20 cellular contexts compared by ENCODE assay signal in the genomic region with DNA sequence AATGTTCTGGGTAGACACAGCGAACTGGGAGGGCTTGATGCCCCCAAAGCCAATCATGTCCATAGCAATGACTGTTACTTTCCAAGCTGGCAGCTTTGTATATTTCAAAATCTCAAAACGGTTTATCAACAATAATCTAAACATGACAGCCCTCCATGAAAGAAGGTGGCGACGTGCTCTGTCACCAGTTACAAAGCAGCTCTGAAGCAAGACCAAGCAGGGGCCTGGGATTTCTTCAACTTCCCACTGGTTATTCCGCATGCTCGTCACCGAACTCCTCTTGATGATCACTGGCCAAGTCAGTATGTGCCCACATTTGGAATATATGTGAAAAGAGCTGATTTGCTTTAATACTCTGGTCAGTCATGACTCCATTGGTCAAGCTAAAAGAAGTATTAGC.
DNase-seq lines count a peak whose midpoint lies in the region; ATAC-seq and TF ChIP-seq lines count a peak whose summit lies in the region.
"Had no signal": no experiment of that assay in that cellular context is flagged by ENCODE, and none has a peak within 500 bp of the region (broad histone marks: within the 10 kb centered on the region; RNA-seq: fewer than 3 reads in every experiment).

No MANE protein-coding gene starts in this region.

- H3K79me1 ChIP-seq in IMR-90 (ENCODE audit: low read depth in 1 of 2, low read length in 2 of 2): peaks cover 0 to 5% of the 10 kb centered on the region in 2 experiments; a peak in 1 of 4 replicates

- peak overlapping the region; percentile 34 for H2BK5ac ChIP-seq in IMR-90 (ENCODE audit: low read depth, low read length, poor library complexity, severe bottlenecking)

- ATAC-seq in IMR-90 (ENCODE audit: low read depth): no peak
- no peak for ATAC-seq in upper lobe of right lung
- no peak for ATAC-seq in stimulated activated naive CD8-positive, alpha-beta T cell treated with anti-CD3 and anti-CD28 coated beads, Interleukin-15, Interleukin-2, amounts not matched to agents 100 U/mL and 50 U/mL, for 24 hours
- no peak for ATAC-seq in GM18909 (IDR thresholded peaks at IDR 0.05; ENCODE audit: poor library complexity, unreplicated experiment)

- peaks cover 3% of the 10 kb centered on the region for H3K27me3 Mint-ChIP-seq in brain
- H3K27me3 Mint-ChIP-seq in nephron (ENCODE audit: low read depth): no peaks in the 10 kb centered on the region
- H3K27me3 Mint-ChIP-seq: CD4-positive, CD25-positive, alpha-beta regulatory T cell had no signal

- H3K14ac ChIP-seq in IMR-90 (replicated peaks; ENCODE audit: low read depth, low read length): no peak overlapping the region

- no peak overlapping the region; a peak in 1 of 4 replicates for H4K8ac ChIP-seq in IMR-90 (ENCODE audit: low read depth in 2 of 2, low read length in 2 of 2)

- H3K9me3 ChIP-seq in IMR-90 (ENCODE audit: control insufficient read depth, insufficient read depth, low read length) (no peaks in the 10 kb centered on the region), upper lobe of right lung (no peaks in the 10 kb centered on the region)
- H3K9me3 ChIP-seq: SK-N-SH had no signal

- no peak overlapping the region for H3K4me3 ChIP-seq in IMR-90 (ENCODE audit: insufficient read depth, low read depth, low read length)
- no peak overlapping the region for H3K4me3 ChIP-seq in upper lobe of right lung
- H3K4me3 ChIP-seq: GM23248 had no signal

- in situ Hi-C loops in IMR-90 (cut with MboI; ENCODE audit: low sequenced_read_pairs): no loop called here

- H2BK20ac ChIP-seq in IMR-90 (ENCODE audit: low read depth, low read length): no peak overlapping the region

- H3K27ac ChIP-seq in IMR-90 (ENCODE audit: insufficient read depth, low read length) (peak overlapping the region; percentile 82; the same call in 1 of the 2 replicates), upper lobe of right lung (peak overlapping the region; percentile 60)
- H3K27ac ChIP-seq: GM23248 had no signal

- H3K4me1 Mint-ChIP-seq in brain: peaks cover 23% of the 10 kb centered on the region
- peaks cover 48% of the 10 kb centered on the region for H3K4me1 Mint-ChIP-seq in nephron

- POLR2A ChIA-PET in IMR-90 (lab: Charles Lee; ENCODE audit: unreplicated experiment): no interaction called here

- BruUV-seq in IMR-90 (replicated peaks; lab: Mats Ljungman, UMichigan): no TSS peak

- no peak overlapping the region for H3K23ac ChIP-seq in IMR-90 (ENCODE audit: low read depth, low read length)

- DNase-seq in IMR-90 (no peak), upper lobe of right lung (no peak), GF-D8 (lab: John Stamatoyannopoulos, UW) (no peak)
- DNase-seq in stimulated activated naive CD8-positive, alpha-beta T cell treated with anti-CD3 and anti-CD28 coated beads, Interleukin-15, Interleukin-2, amounts not matched to agents 100 U/mL and 50 U/mL, for 24 hours: no peak
- DNase-seq: ACHN; CD4-positive, CD25-positive, alpha-beta regulatory T cell; COR-L47; GDM1; HCEC 1CT; NCI-H1417 treated with DMSO at 0.1 percent for 48 hours; NCI-H1930; NCI-H226; NCI-H524 treated with DMSO at 0.1 percent for 48 hours; RPMI8226; SHP77 treated with DMSO at 0.1 percent for 48 hours; SK-N-SH had no signal

- H3K56ac ChIP-seq in IMR-90 (ENCODE audit: extremely low read depth, insufficient read depth, low read length): no peak overlapping the region

- peaks cover 25% of the 10 kb centered on the region for H3K36me3 ChIP-seq in IMR-90 (ENCODE audit: control insufficient read depth, insufficient read depth, low read length)
- H3K36me3 ChIP-seq in upper lobe of right lung: peaks cover 45% of the 10 kb centered on the region

- H2AK5ac ChIP-seq in IMR-90 (ENCODE audit: low read depth, low read length): no peak overlapping the region

- intact Hi-C loops in IMR-90 (cut with micrococcal nuclease) (no loop called here), upper lobe of right lung (cut with DNase I) (no loop called here)

- peaks cover 23% of the 10 kb centered on the region for H3K9me1 ChIP-seq in IMR-90 (ENCODE audit: insufficient read depth, low read length)

- H3K18ac ChIP-seq in IMR-90 (ENCODE audit: low read depth, low read length): no peak overlapping the region

- H4K5ac ChIP-seq in IMR-90 (ENCODE audit: low read depth, low read length): no peak overlapping the region

- H3K27ac Mint-ChIP-seq in brain (peak overlapping the region in 3 of 5 experiments; percentile 30 to 87 (median 81)), nephron (peak overlapping the region; percentile 89 to 96 (median 91))
- H3K27ac Mint-ChIP-seq: CD4-positive, CD25-positive, alpha-beta regulatory T cell had no signal

- TF ChIP-seq POLR2A in IMR-90 (IDR thresholded peaks at IDR 0.05; ENCODE audit: low read depth, low read length): no peak

- H2AK9ac ChIP-seq in IMR-90 (replicated peaks; ENCODE audit: low read depth, low read length, poor library complexity): no peak overlapping the region

- TF ChIP-seq CTCF in IMR-90 (conservative IDR thresholded peaks at IDR 0.05; ENCODE audit: low read depth, low read length) (no peak), brain (conservative IDR thresholded peaks at IDR 0.05) (no peak), nephron (IDR thresholded peaks at IDR 0.05; ENCODE audit: unreplicated experiment in 3 of 3) (no peak), upper lobe of right lung (IDR thresholded peaks at IDR 0.05) (no peak)

- no peak overlapping the region for H2AFZ ChIP-seq in IMR-90 (replicated peaks; ENCODE audit: low read length, poor library complexity)
- H2AFZ ChIP-seq: GM23248 had no signal

- H3K9ac ChIP-seq in IMR-90 (ENCODE audit: low read depth, low read length): no peak overlapping the region
- H3K9ac ChIP-seq: GM23248, SK-N-SH had no signal

- peaks cover 43% of the 10 kb centered on the region for H3K36me3 Mint-ChIP-seq in brain
- H3K36me3 Mint-ChIP-seq in nephron (ENCODE audit: low read depth): peaks cover 40% of the 10 kb centered on the region

- dilution Hi-C loops in IMR-90 (cut with HindIII; ENCODE audit: low sequenced_read_pairs, unreplicated experiment): no loop called here

- peak overlapping the region; percentile 25; the same call in 1 of the 3 replicates for H2BK15ac ChIP-seq in IMR-90 (ENCODE audit: low read depth, low read length)

- no peaks in the 10 kb centered on the region for H3K9me3 Mint-ChIP-seq in brain
- no peaks in the 10 kb centered on the region for H3K9me3 Mint-ChIP-seq in nephron
- H3K9me3 Mint-ChIP-seq: CD4-positive, CD25-positive, alpha-beta regulatory T cell had no signal

- no peak overlapping the region for H3K4me3 Mint-ChIP-seq in brain
- no peak overlapping the region for H3K4me3 Mint-ChIP-seq in nephron
- H3K4me3 Mint-ChIP-seq: CD4-positive, CD25-positive, alpha-beta regulatory T cell had no signal

- H4K91ac ChIP-seq in IMR-90 (ENCODE audit: insufficient read depth, low read depth, low read length): no peak overlapping the region

- TF ChIP-seq RAD21 in IMR-90 (IDR thresholded peaks at IDR 0.05; ENCODE audit: low read length): no peak

- H3K27me3 ChIP-seq in IMR-90 (ENCODE audit: control insufficient read depth, insufficient read depth, low read length) (no peaks in the 10 kb centered on the region), upper lobe of right lung (no peaks in the 10 kb centered on the region)

- H3K4me1 ChIP-seq in IMR-90 (ENCODE audit: control insufficient read depth, insufficient read depth, low read length) (peaks cover 11% of the 10 kb centered on the region), upper lobe of right lung (peaks cover 18% of the 10 kb centered on the region)

- no peak overlapping the region for H2BK120ac ChIP-seq in IMR-90 (ENCODE audit: low read depth, low read length)

- 83% methylated on average over 6 of the region's 7 CpGs; no CpG with 5 or more reads in 1 of the 2 experiments for WGBS in IMR-90 (ENCODE audit: extremely low coverage in 2 of 2, insufficient read length in 1 of 2), 2 experiments

- H3K4me2 ChIP-seq in IMR-90 (ENCODE audit: low read depth, low read length): no peak overlapping the region
- H3K4me2 ChIP-seq: SK-N-SH had no signal

- peaks cover 7% of the 10 kb centered on the region; the same call in 1 of the 2 replicates for H4K20me1 ChIP-seq in IMR-90 (ENCODE audit: insufficient read depth, low read length)

- CTCF ChIA-PET in IMR-90 (lab: Yijun Ruan, JAX): interaction anchor here (1.5 kb wide), 1 partner anchor 10 kb away, joined by 4 read pairs; no protein-coding TSS in a partner anchor

- H3K4ac ChIP-seq in IMR-90 (ENCODE audit: low read depth, low read length): no peak overlapping the region

TF ChIP-seq in IMR-90, 13 proteins besides CTCF, POLR2A, EP300 and RAD21 (continues in another document):
- TF ChIP-seq ELK1 (IDR thresholded peaks at IDR 0.05; ENCODE audit: borderline replicate concordance, low read depth, low read length): no peak
- TF ChIP-seq NFE2L2 (IDR thresholded peaks at IDR 0.05; ENCODE audit: low read depth, low read length): no peak
- TF ChIP-seq MAZ (IDR thresholded peaks at IDR 0.05; ENCODE audit: borderline replicate concordance, low read depth, low read length): no peak
- no peak for TF ChIP-seq MXI1 (IDR thresholded peaks at IDR 0.05; ENCODE audit: borderline replicate concordance, low read depth, low read length)
- no peak for TF ChIP-seq USF2 (IDR thresholded peaks at IDR 0.05; ENCODE audit: low read depth, low read length)
- no peak for TF ChIP-seq MAFK (IDR thresholded peaks at IDR 0.05; ENCODE audit: low read depth, low read length)
- no peak for TF ChIP-seq BHLHE40 (IDR thresholded peaks at IDR 0.05; ENCODE audit: low read depth, low read length)
- no peak for TF ChIP-seq CHD1 (IDR thresholded peaks at IDR 0.05; ENCODE audit: low read depth, low read length)
- no peak for TF ChIP-seq RFX5 (IDR thresholded peaks at IDR 0.05; ENCODE audit: low read depth, low read length)
- no peak for TF ChIP-seq CEBPB (IDR thresholded peaks at IDR 0.05; ENCODE audit: low read depth, low read length)
- no peak for TF ChIP-seq RCOR1 (IDR thresholded peaks at IDR 0.05; ENCODE audit: insufficient replicate concordance, low read length)
- TF ChIP-seq SMC3 (IDR thresholded peaks at IDR 0.05; ENCODE audit: low read depth, low read length): no peak
